In genomic region chr14:54568821-54569591, GRCh38 we compare ENCODE assay signal across 1 cellular context.
TF ChIP-seq lines count a peak whose summit lies in the region.

No MANE protein-coding gene starts in this region.

TF ChIP-seq in neural cell, 6 proteins besides CTCF, POLR2A, EP300 and RAD21 (continued from another document):
- TF ChIP-seq MXI1 (conservative IDR thresholded peaks at IDR 0.05; ENCODE audit: poor library complexity, severe bottlenecking), result no peak
TF ChIP-seq in neural cell: peak in this region for 0.
